In genomic region chr10:109846832-109847231, GRCh38 we compare ENCODE assay signal across 2 cellular contexts.
A peak's percentile ranks its signal among the peaks of the same experiment; 100 is the strongest.
TF ChIP-seq lines count a peak whose summit lies in the region.

No MANE protein-coding gene starts in this region.

TF ChIP-seq in SK-N-SH, 30 proteins besides CTCF, POLR2A, EP300 and RAD21 (continued from another document):
- no peak for TF ChIP-seq SMC3 (IDR thresholded peaks at IDR 0.05; ENCODE audit: low read depth, low read length)
- no peak for TF ChIP-seq ZBTB33 (IDR thresholded peaks at IDR 0.05; ENCODE audit: borderline replicate concordance, low read depth)
- TF ChIP-seq, protein P1, sequence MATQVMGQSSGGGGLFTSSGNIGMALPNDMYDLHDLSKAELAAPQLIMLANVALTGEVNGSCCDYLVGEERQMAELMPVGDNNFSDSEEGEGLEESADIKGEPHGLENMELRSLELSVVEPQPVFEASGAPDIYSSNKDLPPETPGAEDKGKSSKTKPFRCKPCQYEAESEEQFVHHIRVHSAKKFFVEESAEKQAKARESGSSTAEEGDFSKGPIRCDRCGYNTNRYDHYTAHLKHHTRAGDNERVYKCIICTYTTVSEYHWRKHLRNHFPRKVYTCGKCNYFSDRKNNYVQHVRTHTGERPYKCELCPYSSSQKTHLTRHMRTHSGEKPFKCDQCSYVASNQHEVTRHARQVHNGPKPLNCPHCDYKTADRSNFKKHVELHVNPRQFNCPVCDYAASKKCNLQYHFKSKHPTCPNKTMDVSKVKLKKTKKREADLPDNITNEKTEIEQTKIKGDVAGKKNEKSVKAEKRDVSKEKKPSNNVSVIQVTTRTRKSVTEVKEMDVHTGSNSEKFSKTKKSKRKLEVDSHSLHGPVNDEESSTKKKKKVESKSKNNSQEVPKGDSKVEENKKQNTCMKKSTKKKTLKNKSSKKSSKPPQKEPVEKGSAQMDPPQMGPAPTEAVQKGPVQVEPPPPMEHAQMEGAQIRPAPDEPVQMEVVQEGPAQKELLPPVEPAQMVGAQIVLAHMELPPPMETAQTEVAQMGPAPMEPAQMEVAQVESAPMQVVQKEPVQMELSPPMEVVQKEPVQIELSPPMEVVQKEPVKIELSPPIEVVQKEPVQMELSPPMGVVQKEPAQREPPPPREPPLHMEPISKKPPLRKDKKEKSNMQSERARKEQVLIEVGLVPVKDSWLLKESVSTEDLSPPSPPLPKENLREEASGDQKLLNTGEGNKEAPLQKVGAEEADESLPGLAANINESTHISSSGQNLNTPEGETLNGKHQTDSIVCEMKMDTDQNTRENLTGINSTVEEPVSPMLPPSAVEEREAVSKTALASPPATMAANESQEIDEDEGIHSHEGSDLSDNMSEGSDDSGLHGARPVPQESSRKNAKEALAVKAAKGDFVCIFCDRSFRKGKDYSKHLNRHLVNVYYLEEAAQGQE (IDR thresholded peaks at IDR 0.05; ENCODE audit: low read depth, low read length): no peak
- TF ChIP-seq, protein P2, sequence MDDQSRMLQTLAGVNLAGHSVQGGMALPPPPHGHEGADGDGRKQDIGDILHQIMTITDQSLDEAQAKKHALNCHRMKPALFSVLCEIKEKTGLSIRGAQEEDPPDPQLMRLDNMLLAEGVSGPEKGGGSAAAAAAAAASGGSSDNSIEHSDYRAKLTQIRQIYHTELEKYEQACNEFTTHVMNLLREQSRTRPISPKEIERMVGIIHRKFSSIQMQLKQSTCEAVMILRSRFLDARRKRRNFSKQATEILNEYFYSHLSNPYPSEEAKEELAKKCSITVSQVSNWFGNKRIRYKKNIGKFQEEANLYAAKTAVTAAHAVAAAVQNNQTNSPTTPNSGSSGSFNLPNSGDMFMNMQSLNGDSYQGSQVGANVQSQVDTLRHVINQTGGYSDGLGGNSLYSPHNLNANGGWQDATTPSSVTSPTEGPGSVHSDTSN (IDR thresholded peaks at IDR 0.05): no peak
- no peak for TF ChIP-seq MEF2A (IDR thresholded peaks at IDR 0.05; ENCODE audit: borderline replicate concordance, low read depth)
- TF ChIP-seq FOXJ3 (CRISPR knock-in tag; IDR thresholded peaks at IDR 0.05): peak; percentile 54; the same call in 1 of the 2 replicates
- 0 out of 2 replicates have a peak, but pooled peaks have one; percentile 35 for TF ChIP-seq RCOR1 (IDR thresholded peaks at IDR 0.05; ENCODE audit: low read length)
- TF ChIP-seq YY1 (IDR thresholded peaks at IDR 0.05; ENCODE audit: low read depth): no peak
- TF ChIP-seq POLR2AphosphoS5 (IDR thresholded peaks at IDR 0.05; ENCODE audit: low read depth, low read length): no peak
- no peak for TF ChIP-seq NRF1 (IDR thresholded peaks at IDR 0.05; ENCODE audit: low read depth, low read length)
- TF ChIP-seq, protein P3, sequence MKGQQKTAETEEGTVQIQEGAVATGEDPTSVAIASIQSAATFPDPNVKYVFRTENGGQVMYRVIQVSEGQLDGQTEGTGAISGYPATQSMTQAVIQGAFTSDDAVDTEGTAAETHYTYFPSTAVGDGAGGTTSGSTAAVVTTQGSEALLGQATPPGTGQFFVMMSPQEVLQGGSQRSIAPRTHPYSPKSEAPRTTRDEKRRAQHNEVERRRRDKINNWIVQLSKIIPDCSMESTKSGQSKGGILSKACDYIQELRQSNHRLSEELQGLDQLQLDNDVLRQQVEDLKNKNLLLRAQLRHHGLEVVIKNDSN (IDR thresholded peaks at IDR 0.05; ENCODE audit: borderline replicate concordance, low read depth): no peak
- peak; percentile 65 for TF ChIP-seq GATA2 (CRISPR knock-in tag; IDR thresholded peaks at IDR 0.05)
- TF ChIP-seq SIN3A (IDR thresholded peaks at IDR 0.05; ENCODE audit: borderline replicate concordance, low read depth, low read length): no peak
- TF ChIP-seq JUND (IDR thresholded peaks at IDR 0.05): no peak
- TF ChIP-seq, protein P4, sequence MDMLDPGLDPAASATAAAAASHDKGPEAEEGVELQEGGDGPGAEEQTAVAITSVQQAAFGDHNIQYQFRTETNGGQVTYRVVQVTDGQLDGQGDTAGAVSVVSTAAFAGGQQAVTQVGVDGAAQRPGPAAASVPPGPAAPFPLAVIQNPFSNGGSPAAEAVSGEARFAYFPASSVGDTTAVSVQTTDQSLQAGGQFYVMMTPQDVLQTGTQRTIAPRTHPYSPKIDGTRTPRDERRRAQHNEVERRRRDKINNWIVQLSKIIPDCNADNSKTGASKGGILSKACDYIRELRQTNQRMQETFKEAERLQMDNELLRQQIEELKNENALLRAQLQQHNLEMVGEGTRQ (IDR thresholded peaks at IDR 0.05; ENCODE audit: borderline replicate concordance, low read depth, low read length): no peak
- TF ChIP-seq, protein P5, sequence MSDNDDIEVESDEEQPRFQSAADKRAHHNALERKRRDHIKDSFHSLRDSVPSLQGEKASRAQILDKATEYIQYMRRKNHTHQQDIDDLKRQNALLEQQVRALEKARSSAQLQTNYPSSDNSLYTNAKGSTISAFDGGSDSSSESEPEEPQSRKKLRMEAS (IDR thresholded peaks at IDR 0.05; ENCODE audit: low read depth): no peak
- TF ChIP-seq NFIC (IDR thresholded peaks at IDR 0.05; ENCODE audit: borderline replicate concordance): no peak
- TF ChIP-seq CHD2 (IDR thresholded peaks at IDR 0.05; ENCODE audit: low read length, partially characterized antibody): peak; percentile 57
- TF ChIP-seq FOXM1 (IDR thresholded peaks at IDR 0.05; ENCODE audit: low read depth): no peak

TF ChIP-seq in H1, 55 proteins besides CTCF, POLR2A, EP300 and RAD21:
- TF ChIP-seq TBP (IDR thresholded peaks at IDR 0.05; ENCODE audit: low read depth, low read length): no peak
- no peak for TF ChIP-seq POU5F1 (IDR thresholded peaks at IDR 0.05; ENCODE audit: low read depth, low read length)
- TF ChIP-seq TEAD4 (IDR thresholded peaks at IDR 0.05; ENCODE audit: low read depth, low read length): no peak
- no peak for TF ChIP-seq CHD7 (IDR thresholded peaks at IDR 0.05; ENCODE audit: insufficient replicate concordance, low read length)
- no peak for TF ChIP-seq CTBP2 (IDR thresholded peaks at IDR 0.05; ENCODE audit: borderline replicate concordance, insufficient read depth, insufficient read length, low read length)
- no peak for TF ChIP-seq RNF2 (IDR thresholded peaks at IDR 0.05; ENCODE audit: borderline replicate concordance, low read depth, low read length, missing control alignments, poor library complexity, severe bottlenecking)
- TF ChIP-seq ASH2L (IDR thresholded peaks at IDR 0.05; ENCODE audit: low read length): no peak
- no peak for TF ChIP-seq CBX8 (IDR thresholded peaks at IDR 0.05; ENCODE audit: borderline replicate concordance, low read depth, low read length)
- TF ChIP-seq HDAC6 (IDR thresholded peaks at IDR 0.05; ENCODE audit: low read depth, low read length): no peak
- no peak for TF ChIP-seq SUZ12 (IDR thresholded peaks at IDR 0.05; ENCODE audit: low read length)
- no peak for TF ChIP-seq RBBP5 (IDR thresholded peaks at IDR 0.05; ENCODE audit: borderline replicate concordance, low read depth, low read length)
- no peak for TF ChIP-seq MAFK (IDR thresholded peaks at IDR 0.05; ENCODE audit: low read depth, low read length)
- TF ChIP-seq SP4 (IDR thresholded peaks at IDR 0.05; ENCODE audit: low read length): no peak
- no peak for TF ChIP-seq EGR1 (IDR thresholded peaks at IDR 0.05; ENCODE audit: borderline replicate concordance, low read depth, low read length)
- TF ChIP-seq KDM1A (IDR thresholded peaks at IDR 0.05; ENCODE audit: borderline replicate concordance, low read length): no peak
- TF ChIP-seq CEBPB (IDR thresholded peaks at IDR 0.05; ENCODE audit: low read depth, low read length): no peak
- no peak for TF ChIP-seq CHD1 (IDR thresholded peaks at IDR 0.05; ENCODE audit: low read depth, low read length)
- no peak for TF ChIP-seq BRCA1 (IDR thresholded peaks at IDR 0.05; ENCODE audit: low read depth, low read length)
